In the genomic region with DNA sequence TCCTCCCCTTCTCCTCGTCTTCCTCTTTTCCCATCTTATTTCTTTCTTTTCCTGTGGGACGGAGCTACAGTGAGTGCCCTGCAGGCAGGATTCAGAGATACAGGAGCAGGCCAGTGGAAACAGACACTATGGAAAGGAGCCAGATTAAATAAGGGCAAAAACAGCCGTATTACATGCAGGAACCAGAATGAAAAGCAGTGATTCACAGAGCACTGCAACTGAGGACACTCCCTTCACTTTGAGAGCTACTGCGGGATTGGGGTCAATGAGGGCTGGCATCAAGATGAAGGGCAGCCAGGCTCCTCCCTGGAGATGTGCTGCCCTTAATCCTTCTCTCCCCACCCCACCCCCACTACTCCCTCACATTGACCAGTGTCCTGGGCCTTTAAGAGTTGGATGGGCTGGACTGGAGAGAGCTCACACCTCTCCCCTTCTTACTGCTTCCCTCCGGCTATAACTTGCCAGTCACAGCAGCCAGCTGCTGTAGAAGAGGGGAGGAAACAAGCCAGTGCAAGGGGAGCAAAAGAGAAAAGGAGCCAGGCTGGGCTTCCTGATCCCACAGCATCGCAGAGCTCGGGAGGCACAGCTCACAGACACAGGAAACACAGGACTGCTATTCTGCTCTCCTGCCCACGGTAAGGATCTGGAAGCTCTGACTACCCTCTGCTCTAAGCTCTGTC, we compare ENCODE assay signal across 9 cellular contexts. TPM values are rescaled to one million over a fixed set of nuclear protein-coding genes. Genes with fewer than 3 reads are reported as not detected.
A peak's percentile ranks its signal among the peaks of the same experiment; 100 is the strongest.
DNase-seq lines count a peak whose midpoint lies in the region; ATAC-seq, FAIRE-seq and TF ChIP-seq lines count a peak whose summit lies in the region.
"Had no signal": no experiment of that assay in that cellular context is flagged by ENCODE, and none has a peak within 500 bp of the region (broad histone marks: within the 10 kb centered on the region; RNA-seq: fewer than 3 reads in every experiment).

Gene PLCD4 (plus strand): TSS at position 464 of the 680 bp plus-strand sequence. CDS start 7,841 bp downstream, outside the sequence.

- ATAC-seq in activated T-cell treated with anti-CD3 and anti-CD28 coated beads, Interleukin-2, amount 50 U/mL, for 4 hours: no peak

- DNase-seq in DMS 273 (lab: John Stamatoyannopoulos, UW; ENCODE audit: unreplicated experiment) (peak; percentile 66), RCC 7860 (ENCODE audit: low spot score) (peak; percentile 43), fibroblast of peridontal ligament (ENCODE audit: extremely low read depth) (peak; percentile 92), osteocyte (ENCODE audit: extremely low spot score, unreplicated experiment) (peak; percentile 88), NK-92 (lab: John Stamatoyannopoulos, UW; ENCODE audit: unreplicated experiment) (no peak), NCI-H1436 (lab: John Stamatoyannopoulos, UW) (no peak), Caco-2 (no peak)
- DNase-seq in activated T-cell treated with anti-CD3 and anti-CD28 coated beads, Interleukin-2, amount 50 U/mL, for 4 hours: no peak

- H3K4me3 Mint-ChIP-seq in osteocyte (ENCODE audit: unreplicated experiment): peak within 1 kb of the TSS; percentile 82
- H3K4me3 Mint-ChIP-seq in Caco-2 (ENCODE audit: unreplicated experiment): no peak within 1 kb of the TSS
- H3K4me3 Mint-ChIP-seq in activated T-cell treated with anti-CD3 and anti-CD28 coated beads, Interleukin-2, amount 50 U/mL, for 4 hours: no peak within 1 kb of the TSS
- H3K4me3 Mint-ChIP-seq: activated naive CD8-positive, alpha-beta T cell had no signal

- no peaks in the 10 kb centered on the region for H3K9me3 ChIP-seq in Caco-2

- H3K36me3 ChIP-seq in Caco-2 (ENCODE audit: control insufficient read depth, insufficient read depth, low read length): no peaks in the 10 kb centered on the region

- POLR2A ChIA-PET in Caco-2 (lab: Charles Lee): no interaction called here

- intact Hi-C loops in Caco-2 (cut with micrococcal nuclease; ENCODE audit: unreplicated experiment): no loop called here

- BruUV-seq in Caco-2 (replicated peaks; lab: Mats Ljungman, UMichigan): no TSS peak

- H3K27me3 Mint-ChIP-seq in osteocyte (ENCODE audit: unreplicated experiment) (no peaks in the 10 kb centered on the region), Caco-2 (ENCODE audit: insufficient read depth, unreplicated experiment) (peaks cover 14% of the 10 kb centered on the region)
- H3K27me3 Mint-ChIP-seq in activated T-cell treated with anti-CD3 and anti-CD28 coated beads, Interleukin-2, amount 50 U/mL, for 4 hours (ENCODE audit: low read depth): peaks cover 18% of the 10 kb centered on the region

- no peak for FAIRE-seq in RCC 7860 (lab: Jason Lieb, UNC)

- no peak within 1 kb of the TSS for H3K4me3 ChIP-seq in Caco-2 (ENCODE audit: low read depth, low read length)

- H3K27ac Mint-ChIP-seq in osteocyte (ENCODE audit: unreplicated experiment): peak within 1 kb of the TSS; percentile 84
- H3K27ac Mint-ChIP-seq in Caco-2 (ENCODE audit: unreplicated experiment): no peak within 1 kb of the TSS
- H3K27ac Mint-ChIP-seq: activated naive CD8-positive, alpha-beta T cell had no signal

- H3K36me3 Mint-ChIP-seq in osteocyte (ENCODE audit: unreplicated experiment): peaks cover 8% of the 10 kb centered on the region
- no peaks in the 10 kb centered on the region for H3K36me3 Mint-ChIP-seq in Caco-2 (ENCODE audit: insufficient read depth, unreplicated experiment)
- no peaks in the 10 kb centered on the region for H3K36me3 Mint-ChIP-seq in activated T-cell treated with anti-CD3 and anti-CD28 coated beads, Interleukin-2, amount 50 U/mL, for 4 hours (ENCODE audit: insufficient read depth)
- H3K36me3 Mint-ChIP-seq: activated naive CD8-positive, alpha-beta T cell had no signal

- H3K4me1 Mint-ChIP-seq in osteocyte (ENCODE audit: unreplicated experiment) (peaks cover 41% of the 10 kb centered on the region), Caco-2 (ENCODE audit: low read depth, unreplicated experiment) (no peaks in the 10 kb centered on the region)
- H3K4me1 Mint-ChIP-seq in activated T-cell treated with anti-CD3 and anti-CD28 coated beads, Interleukin-2, amount 50 U/mL, for 4 hours (ENCODE audit: low read depth): no peaks in the 10 kb centered on the region

- no peaks in the 10 kb centered on the region for H3K4me1 ChIP-seq in Caco-2

- H3K27me3 ChIP-seq in Caco-2 (replicated peaks; ENCODE audit: control insufficient read depth, insufficient read depth, low read length): no peaks in the 10 kb centered on the region

- TF ChIP-seq CTCF in osteocyte (IDR thresholded peaks at IDR 0.05): peak; percentile 18
- no peak for TF ChIP-seq CTCF in Caco-2 (IDR thresholded peaks at IDR 0.05; ENCODE audit: insufficient read depth in 1 of 2, low read depth in 1 of 2, low read length in 1 of 2, severe bottlenecking in 1 of 2, unreplicated experiment in 1 of 2)

- H3K9me3 Mint-ChIP-seq in osteocyte (ENCODE audit: unreplicated experiment) (no peaks in the 10 kb centered on the region), Caco-2 (ENCODE audit: unreplicated experiment) (no peaks in the 10 kb centered on the region)
- H3K9me3 Mint-ChIP-seq in activated T-cell treated with anti-CD3 and anti-CD28 coated beads, Interleukin-2, amount 50 U/mL, for 4 hours: no peaks in the 10 kb centered on the region

- CTCF ChIA-PET in Caco-2 (lab: Charles Lee): no interaction called here

RNA-seq across cellular contexts. Expression of gene PLCD4, which starts in this region (rescaled TPM):
- total RNA-seq in osteocyte: 16.7 and 24.7 TPM in 2 replicates
- total RNA-seq in Caco-2 (2022): 0.26 and 0.48 TPM in 2 replicates
- under 1 TPM in 2 of 3 donors, not detected in 1; 0.05 to 0.40 TPM for total RNA-seq in activated T-cell treated with anti-CD3 and anti-CD28 coated beads, Interleukin-2, amount 50 U/mL, for 4 hours

Comparison
In these comparisons a context has a peak if more than half of its experiments do, and no peak if none do; other contexts are left out.
1. RNA of gene PLCD4 (total RNA-seq): 16.7 to 24.7 TPM in osteocyte; 0.26 to 0.48 TPM in Caco-2 and 0.05 to 0.40 TPM in activated T-cell treated with anti-CD3 and anti-CD28 coated beads, Interleukin-2, amount 50 U/mL, for 4 hours; every median in the first group is over 10 times any median in the second.
2. DNase-seq: peak in DMS 273 (single experiment), RCC 7860 (single experiment), fibroblast of peridontal ligament (single experiment) and osteocyte (single experiment); none in NK-92 (single experiment), NCI-H1436 (single experiment), Caco-2 (0 of 2) and activated T-cell treated with anti-CD3 and anti-CD28 coated beads, Interleukin-2, amount 50 U/mL, for 4 hours (single experiment).